1 cellular context compared by ENCODE assay signal in the genomic region with DNA sequence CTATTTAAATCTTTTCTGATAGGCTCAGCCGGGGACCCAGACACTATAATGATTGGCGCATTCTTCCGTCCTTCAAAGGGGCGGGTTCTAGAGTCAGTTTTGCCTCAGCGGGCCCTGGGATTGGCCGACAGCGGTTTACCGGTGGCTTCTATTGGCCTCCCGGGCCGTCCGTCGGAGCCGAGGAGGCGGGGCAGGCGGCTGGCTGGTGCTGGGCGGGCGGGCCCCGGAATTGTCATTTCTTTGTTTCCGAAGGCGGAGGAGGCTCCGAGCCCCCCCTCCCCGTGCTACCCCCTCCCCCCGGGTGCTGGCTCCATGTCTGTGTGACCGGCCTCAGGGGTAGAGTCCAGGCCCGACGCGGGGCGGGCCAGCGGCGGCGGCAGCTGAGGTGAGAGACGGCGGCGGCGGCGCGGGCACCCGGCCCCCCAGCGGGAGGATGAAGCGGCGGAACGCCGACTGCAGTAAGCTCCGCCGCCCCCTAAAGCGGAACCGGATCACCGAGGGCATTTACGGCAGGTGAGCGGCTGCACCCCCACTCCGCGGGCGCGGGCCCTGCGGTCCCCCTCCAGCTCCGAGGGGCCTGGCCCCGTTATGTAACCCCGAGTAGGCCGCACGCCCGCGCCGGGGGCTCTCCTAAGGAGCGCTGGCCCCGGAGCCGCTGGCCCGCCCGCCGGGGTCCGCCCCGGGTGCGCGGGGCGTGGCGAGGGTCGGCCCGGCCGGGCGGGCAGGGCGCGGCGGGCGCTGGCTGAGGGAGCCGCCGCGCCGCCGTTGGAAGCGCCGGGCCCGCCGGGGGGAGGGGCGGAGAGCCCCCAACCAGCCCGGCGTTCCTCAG.
A peak's percentile ranks its signal among the peaks of the same experiment; 100 is the strongest.
TF ChIP-seq lines count a peak whose summit lies in the region.

MACO1 (plus strand) TSS at position 232 of the 829 bp plus-strand sequence; CDS start at position 434, 202 bp downstream.

TF ChIP-seq in HEK293, 187 proteins besides CTCF, POLR2A, EP300 and RAD21 (continued from another document and continues in another):
- TF ChIP-seq, protein P1, sequence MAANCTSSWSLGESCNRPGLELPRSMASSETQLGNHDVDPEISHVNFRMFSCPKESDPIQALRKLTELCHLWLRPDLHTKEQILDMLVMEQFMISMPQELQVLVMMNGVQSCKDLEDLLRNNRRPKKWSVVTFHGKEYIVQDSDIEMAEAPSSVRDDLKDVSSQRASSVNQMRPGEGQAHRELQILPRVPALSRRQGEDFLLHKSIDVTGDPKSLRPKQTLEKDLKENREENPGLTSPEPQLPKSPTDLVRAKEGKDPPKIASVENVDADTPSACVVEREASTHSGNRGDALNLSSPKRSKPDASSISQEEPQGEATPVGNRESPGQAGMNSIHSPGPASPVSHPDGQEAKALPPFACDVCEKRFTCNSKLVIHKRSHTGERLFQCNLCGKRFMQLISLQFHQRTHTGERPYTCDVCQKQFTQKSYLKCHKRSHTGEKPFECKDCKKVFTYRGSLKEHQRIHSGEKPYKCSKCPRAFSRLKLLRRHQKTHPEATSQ (tag by site-specific recombination; IDR thresholded peaks at IDR 0.05), result no peak
- TF ChIP-seq ZNF521 (tag by site-specific recombination; IDR thresholded peaks at IDR 0.05) (no peak), ZNF292 (tag by site-specific recombination; IDR thresholded peaks at IDR 0.05; ENCODE audit: borderline replicate concordance, low read depth) (no peak), ZNF155 (tag by site-specific recombination; IDR thresholded peaks at IDR 0.05) (no peak), ZNF266 (tag by site-specific recombination; IDR thresholded peaks at IDR 0.05; ENCODE audit: low read depth) (no peak), OVOL3 (tag by site-specific recombination; IDR thresholded peaks at IDR 0.05) (no peak), ZNF114 (tag by site-specific recombination; IDR thresholded peaks at IDR 0.05) (no peak), ZNF2 (tag by site-specific recombination; IDR thresholded peaks at IDR 0.05) (no peak), ZBTB49 (tag by site-specific recombination; IDR thresholded peaks at IDR 0.05; ENCODE audit: low read depth) (no peak), KLF8 (tag by site-specific recombination; IDR thresholded peaks at IDR 0.05) (peak; percentile 33; the same call in 1 of the 2 replicates), ZNF335 (tag by site-specific recombination; conservative IDR thresholded peaks at IDR 0.05) (no peak; the same call in 1 of the 2 replicates), ZNF426 (tag by site-specific recombination; IDR thresholded peaks at IDR 0.05) (no peak), ZNF701 (tag by site-specific recombination; IDR thresholded peaks at IDR 0.05) (no peak), EGR2 (tag by site-specific recombination; IDR thresholded peaks at IDR 0.05; ENCODE audit: low read depth) (no peak), ZNF624 (tag by site-specific recombination; IDR thresholded peaks at IDR 0.05) (no peak), ZBTB26 (tag by site-specific recombination; optimal IDR thresholded peaks at IDR 0.05) (peak; percentile 58), ZNF654 (tag by site-specific recombination; IDR thresholded peaks at IDR 0.05; ENCODE audit: low read depth) (no peak), ZSCAN30 (tag by site-specific recombination; IDR thresholded peaks at IDR 0.05) (peak; percentile 58; the same call in 1 of the 2 replicates), ZFP3 (tag by site-specific recombination; IDR thresholded peaks at IDR 0.05; ENCODE audit: low read depth) (no peak), ZNF24 (tag by site-specific recombination; IDR thresholded peaks at IDR 0.05) (peak; percentile 90; the same call in 1 of the 2 replicates), ZNF610 (tag by site-specific recombination; IDR thresholded peaks at IDR 0.05; ENCODE audit: borderline replicate concordance) (no peak), GLIS2 (tag by site-specific recombination; IDR thresholded peaks at IDR 0.05) (peak; percentile 71), GLI4 (tag by site-specific recombination; IDR thresholded peaks at IDR 0.05) (no peak), ELK4 (IDR thresholded peaks at IDR 0.05; ENCODE audit: borderline replicate concordance, low read depth, low read length) (no peak), ZNF416 (tag by site-specific recombination; IDR thresholded peaks at IDR 0.05) (no peak), YY2 (tag by site-specific recombination; IDR thresholded peaks at IDR 0.05) (no peak), PATZ1 (tag by site-specific recombination; IDR thresholded peaks at IDR 0.05) (peak; percentile 52), SP2 (tag by site-specific recombination; IDR thresholded peaks at IDR 0.05) (peak; percentile 89), ZNF146 (tag by site-specific recombination; IDR thresholded peaks at IDR 0.05) (no peak), YY1 (tag by site-specific recombination; IDR thresholded peaks at IDR 0.05) (peak; percentile 58; the same call in 1 of the 2 replicates), ATF2 (tag by site-specific recombination; IDR thresholded peaks at IDR 0.05; ENCODE audit: low read depth) (no peak), ZNF596 (tag by site-specific recombination; IDR thresholded peaks at IDR 0.05) (no peak), ZNF10 (tag by site-specific recombination; IDR thresholded peaks at IDR 0.05) (no peak), ZNF571 (tag by site-specific recombination; IDR thresholded peaks at IDR 0.05) (no peak), HOXA7 (CRISPR knock-in tag; IDR thresholded peaks at IDR 0.05; ENCODE audit: borderline replicate concordance) (no peak), ZBTB20 (tag by site-specific recombination; IDR thresholded peaks at IDR 0.05) (peak; percentile 2; the same call in 1 of the 2 replicates), ZNF157 (tag by site-specific recombination; IDR thresholded peaks at IDR 0.05) (no peak), REPIN1 (tag by site-specific recombination; IDR thresholded peaks at IDR 0.05; ENCODE audit: low read depth) (no peak), ZNF837 (tag by site-specific recombination; IDR thresholded peaks at IDR 0.05) (no peak), ZNF544 (tag by site-specific recombination; IDR thresholded peaks at IDR 0.05) (no peak), ZNF501 (tag by site-specific recombination; IDR thresholded peaks at IDR 0.05) (no peak), FEZF1 (tag by site-specific recombination; IDR thresholded peaks at IDR 0.05) (no peak)
- TF ChIP-seq, protein P2, sequence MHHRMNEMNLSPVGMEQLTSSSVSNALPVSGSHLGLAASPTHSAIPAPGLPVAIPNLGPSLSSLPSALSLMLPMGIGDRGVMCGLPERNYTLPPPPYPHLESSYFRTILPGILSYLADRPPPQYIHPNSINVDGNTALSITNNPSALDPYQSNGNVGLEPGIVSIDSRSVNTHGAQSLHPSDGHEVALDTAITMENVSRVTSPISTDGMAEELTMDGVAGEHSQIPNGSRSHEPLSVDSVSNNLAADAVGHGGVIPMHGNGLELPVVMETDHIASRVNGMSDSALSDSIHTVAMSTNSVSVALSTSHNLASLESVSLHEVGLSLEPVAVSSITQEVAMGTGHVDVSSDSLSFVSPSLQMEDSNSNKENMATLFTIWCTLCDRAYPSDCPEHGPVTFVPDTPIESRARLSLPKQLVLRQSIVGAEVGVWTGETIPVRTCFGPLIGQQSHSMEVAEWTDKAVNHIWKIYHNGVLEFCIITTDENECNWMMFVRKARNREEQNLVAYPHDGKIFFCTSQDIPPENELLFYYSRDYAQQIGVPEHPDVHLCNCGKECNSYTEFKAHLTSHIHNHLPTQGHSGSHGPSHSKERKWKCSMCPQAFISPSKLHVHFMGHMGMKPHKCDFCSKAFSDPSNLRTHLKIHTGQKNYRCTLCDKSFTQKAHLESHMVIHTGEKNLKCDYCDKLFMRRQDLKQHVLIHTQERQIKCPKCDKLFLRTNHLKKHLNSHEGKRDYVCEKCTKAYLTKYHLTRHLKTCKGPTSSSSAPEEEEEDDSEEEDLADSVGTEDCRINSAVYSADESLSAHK (tag by site-specific recombination; IDR thresholded peaks at IDR 0.05), result no peak
- TF ChIP-seq, protein P3, sequence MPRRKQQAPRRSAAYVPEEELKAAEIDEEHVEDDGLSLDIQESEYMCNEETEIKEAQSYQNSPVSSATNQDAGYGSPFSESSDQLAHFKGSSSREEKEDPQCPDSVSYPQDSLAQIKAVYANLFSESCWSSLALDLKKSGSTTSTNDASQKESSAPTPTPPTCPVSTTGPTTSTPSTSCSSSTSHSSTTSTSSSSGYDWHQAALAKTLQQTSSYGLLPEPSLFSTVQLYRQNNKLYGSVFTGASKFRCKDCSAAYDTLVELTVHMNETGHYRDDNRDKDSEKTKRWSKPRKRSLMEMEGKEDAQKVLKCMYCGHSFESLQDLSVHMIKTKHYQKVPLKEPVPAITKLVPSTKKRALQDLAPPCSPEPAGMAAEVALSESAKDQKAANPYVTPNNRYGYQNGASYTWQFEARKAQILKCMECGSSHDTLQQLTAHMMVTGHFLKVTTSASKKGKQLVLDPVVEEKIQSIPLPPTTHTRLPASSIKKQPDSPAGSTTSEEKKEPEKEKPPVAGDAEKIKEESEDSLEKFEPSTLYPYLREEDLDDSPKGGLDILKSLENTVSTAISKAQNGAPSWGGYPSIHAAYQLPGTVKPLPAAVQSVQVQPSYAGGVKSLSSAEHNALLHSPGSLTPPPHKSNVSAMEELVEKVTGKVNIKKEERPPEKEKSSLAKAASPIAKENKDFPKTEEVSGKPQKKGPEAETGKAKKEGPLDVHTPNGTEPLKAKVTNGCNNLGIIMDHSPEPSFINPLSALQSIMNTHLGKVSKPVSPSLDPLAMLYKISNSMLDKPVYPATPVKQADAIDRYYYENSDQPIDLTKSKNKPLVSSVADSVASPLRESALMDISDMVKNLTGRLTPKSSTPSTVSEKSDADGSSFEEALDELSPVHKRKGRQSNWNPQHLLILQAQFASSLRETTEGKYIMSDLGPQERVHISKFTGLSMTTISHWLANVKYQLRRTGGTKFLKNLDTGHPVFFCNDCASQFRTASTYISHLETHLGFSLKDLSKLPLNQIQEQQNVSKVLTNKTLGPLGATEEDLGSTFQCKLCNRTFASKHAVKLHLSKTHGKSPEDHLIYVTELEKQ (tag by site-specific recombination; IDR thresholded peaks at IDR 0.05; ENCODE audit: borderline replicate concordance), result no peak
- TF ChIP-seq, protein P4, sequence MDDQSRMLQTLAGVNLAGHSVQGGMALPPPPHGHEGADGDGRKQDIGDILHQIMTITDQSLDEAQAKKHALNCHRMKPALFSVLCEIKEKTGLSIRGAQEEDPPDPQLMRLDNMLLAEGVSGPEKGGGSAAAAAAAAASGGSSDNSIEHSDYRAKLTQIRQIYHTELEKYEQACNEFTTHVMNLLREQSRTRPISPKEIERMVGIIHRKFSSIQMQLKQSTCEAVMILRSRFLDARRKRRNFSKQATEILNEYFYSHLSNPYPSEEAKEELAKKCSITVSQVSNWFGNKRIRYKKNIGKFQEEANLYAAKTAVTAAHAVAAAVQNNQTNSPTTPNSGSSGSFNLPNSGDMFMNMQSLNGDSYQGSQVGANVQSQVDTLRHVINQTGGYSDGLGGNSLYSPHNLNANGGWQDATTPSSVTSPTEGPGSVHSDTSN (CRISPR knock-in tag; IDR thresholded peaks at IDR 0.05), result peak; percentile 85; the same call in 1 of the 2 replicates
